In genomic region chr10:129769381-129770116, GRCh38 we compare ENCODE assay signal across 1 cellular context.
TF ChIP-seq lines count a peak whose summit lies in the region.

No MANE protein-coding gene starts in this region.

TF ChIP-seq in WTC11, 78 proteins besides CTCF, POLR2A, EP300 and RAD21 (continued from another document):
- TF ChIP-seq ZNF425 (CRISPR knock-in tag; conservative IDR thresholded peaks at IDR 0.05) (no peak), FOXP4 (CRISPR knock-in tag; IDR thresholded peaks at IDR 0.05) (no peak), EMX1 (CRISPR knock-in tag; IDR thresholded peaks at IDR 0.05) (no peak)
- TF ChIP-seq, protein P1, sequence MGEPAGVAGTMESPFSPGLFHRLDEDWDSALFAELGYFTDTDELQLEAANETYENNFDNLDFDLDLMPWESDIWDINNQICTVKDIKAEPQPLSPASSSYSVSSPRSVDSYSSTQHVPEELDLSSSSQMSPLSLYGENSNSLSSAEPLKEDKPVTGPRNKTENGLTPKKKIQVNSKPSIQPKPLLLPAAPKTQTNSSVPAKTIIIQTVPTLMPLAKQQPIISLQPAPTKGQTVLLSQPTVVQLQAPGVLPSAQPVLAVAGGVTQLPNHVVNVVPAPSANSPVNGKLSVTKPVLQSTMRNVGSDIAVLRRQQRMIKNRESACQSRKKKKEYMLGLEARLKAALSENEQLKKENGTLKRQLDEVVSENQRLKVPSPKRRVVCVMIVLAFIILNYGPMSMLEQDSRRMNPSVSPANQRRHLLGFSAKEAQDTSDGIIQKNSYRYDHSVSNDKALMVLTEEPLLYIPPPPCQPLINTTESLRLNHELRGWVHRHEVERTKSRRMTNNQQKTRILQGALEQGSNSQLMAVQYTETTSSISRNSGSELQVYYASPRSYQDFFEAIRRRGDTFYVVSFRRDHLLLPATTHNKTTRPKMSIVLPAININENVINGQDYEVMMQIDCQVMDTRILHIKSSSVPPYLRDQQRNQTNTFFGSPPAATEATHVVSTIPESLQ (CRISPR knock-in tag; IDR thresholded peaks at IDR 0.05) = no peak
